In genomic region chr1:57696041-57696440, GRCh38 we compare ENCODE assay signal across 7 cellular contexts.
"Had no signal": no experiment of that assay in that cellular context is flagged by ENCODE, and none has a peak within 500 bp of the region (broad histone marks: within the 10 kb centered on the region; RNA-seq: fewer than 3 reads in every experiment).

No MANE protein-coding gene starts in this region.

- H3K4me3 Mint-ChIP-seq: HFFc6, IgD-negative memory B cell had no signal

- H3K9ac ChIP-seq: GM23248 had no signal

- DNase-seq: GM23248, GOT3, H7, HFFc6 had no signal

- H3K27ac ChIP-seq: GM23248, HL-60 had no signal

- H3K36me3 ChIP-seq: HAP-1 had no signal

- H3K9me3 ChIP-seq: HAP-1 had no signal

- H3K4me1 Mint-ChIP-seq: IgD-negative memory B cell had no signal

- H3K4me3 ChIP-seq: GM23248, HAP-1 had no signal

- H2AFZ ChIP-seq: GM23248 had no signal

- H3K4me1 ChIP-seq: HAP-1 had no signal

- H3K27ac Mint-ChIP-seq: HFFc6, IgD-negative memory B cell had no signal

- H3K36me3 Mint-ChIP-seq: IgD-negative memory B cell had no signal
